In genomic region chr7:141012044-141012685, GRCh38 we compare ENCODE assay signal across 8 cellular contexts. TPM values are rescaled to one million over a fixed set of nuclear protein-coding genes. Genes with fewer than 3 reads are reported as not detected.
DNase-seq lines count a peak whose midpoint lies in the region; ATAC-seq and TF ChIP-seq lines count a peak whose summit lies in the region.

No MANE protein-coding gene starts in this region.

- CTCF ChIA-PET in activated CD4-positive, alpha-beta T cell treated with anti-CD3 and anti-CD28 coated beads, Interleukin-2, amount 10 ng/mL, durations not matched to agents 7 days and 5 days (lab: Charles Lee), result interaction anchor here (0.8 to 3.1 kb wide), 10 partner anchors 12 to 538 kb away, joined by 3 to 10 read pairs (median 3); no protein-coding TSS in a partner anchor

- no peak overlapping the region for H3K23ac ChIP-seq in mesendoderm (ENCODE audit: low read length)

- H3K4ac ChIP-seq in mesendoderm (ENCODE audit: low read depth, low read length), result no peak overlapping the region

- peaks cover 19% of the 10 kb centered on the region for H3K36me3 Mint-ChIP-seq in activated CD4-positive, alpha-beta T cell treated with anti-CD3 and anti-CD28 coated beads, Interleukin-2, amount 10 ng/mL, durations not matched to agents 7 days and 5 days (ENCODE audit: low read depth)

- H3K56ac ChIP-seq in mesendoderm (ENCODE audit: low read length), result no peak overlapping the region

- H3K27ac Mint-ChIP-seq in activated CD4-positive, alpha-beta T cell treated with anti-CD3 and anti-CD28 coated beads, Interleukin-2, amount 10 ng/mL, durations not matched to agents 7 days and 5 days, result peak overlapping the region; percentile 98

- H2BK5ac ChIP-seq in mesendoderm (ENCODE audit: low read length), result no peak overlapping the region

- no peak overlapping the region for H2BK120ac ChIP-seq in mesendoderm (ENCODE audit: low read depth, low read length)

- H3K4me2 ChIP-seq in mesendoderm (ENCODE audit: low read length), result no peak overlapping the region

- peaks cover 6% of the 10 kb centered on the region for H3K27me3 Mint-ChIP-seq in activated CD4-positive, alpha-beta T cell treated with anti-CD3 and anti-CD28 coated beads, Interleukin-2, amount 10 ng/mL, durations not matched to agents 7 days and 5 days

- peaks cover 7% of the 10 kb centered on the region for H3K9me3 Mint-ChIP-seq in activated CD4-positive, alpha-beta T cell treated with anti-CD3 and anti-CD28 coated beads, Interleukin-2, amount 10 ng/mL, durations not matched to agents 7 days and 5 days

- POLR2A ChIA-PET in activated CD4-positive, alpha-beta T cell treated with anti-CD3 and anti-CD28 coated beads, Interleukin-2, amount 10 ng/mL, durations not matched to agents 7 days and 5 days (lab: Charles Lee), result no interaction called here

- H3K79me2 ChIP-seq in mesendoderm (ENCODE audit: control insufficient read depth, insufficient read depth, low read length), result peaks cover 2% of the 10 kb centered on the region

- no peak overlapping the region for H3K4me3 ChIP-seq in coronary artery
- no peak overlapping the region for H3K4me3 ChIP-seq in mesendoderm (ENCODE audit: low read length)

- no peak overlapping the region for H3K9ac ChIP-seq in mesendoderm (ENCODE audit: low read length)

- H3K79me1 ChIP-seq in mesendoderm (ENCODE audit: low read length), result peaks cover 7% of the 10 kb centered on the region

- H3K18ac ChIP-seq in mesendoderm (ENCODE audit: low read length), result no peak overlapping the region

- peak; percentile 15 for TF ChIP-seq CTCF in coronary artery (IDR thresholded peaks at IDR 0.05)

- H2BK15ac ChIP-seq in mesendoderm (replicated peaks; ENCODE audit: low read depth), result no peak overlapping the region

- peak; percentile 25 for ATAC-seq in HG03095 (IDR thresholded peaks at IDR 0.05; ENCODE audit: unreplicated experiment)

- no peaks in the 10 kb centered on the region for H3K27me3 ChIP-seq in mesendoderm (ENCODE audit: insufficient read depth, low read length, poor library complexity)

- peaks cover 38% of the 10 kb centered on the region for H3K4me1 Mint-ChIP-seq in activated CD4-positive, alpha-beta T cell treated with anti-CD3 and anti-CD28 coated beads, Interleukin-2, amount 10 ng/mL, durations not matched to agents 7 days and 5 days

- no CpG with 5 or more reads among the region's 3 CpGs for WGBS in mesendoderm (ENCODE audit: extremely low coverage, insufficient coverage, low lambda C conversion rate)

- DNase-seq in NCI-H524 (lab: John Stamatoyannopoulos, UW) (peak; percentile 40 to 74), NCI-H524 treated with DMSO at 0.1 percent for 48 hours (lab: John Stamatoyannopoulos, UW) (no peak), NCI-H345 treated with DMSO at 0.1 percent for 48 hours (lab: John Stamatoyannopoulos, UW; ENCODE audit: unreplicated experiment) (peak; percentile 24), coronary artery (ENCODE audit: low spot score) (no peak), mesendoderm (peak; percentile 81)
- peak; percentile 88 for DNase-seq in activated CD4-positive, alpha-beta T cell treated with anti-CD3 and anti-CD28 coated beads, Interleukin-2, amount 10 ng/mL, durations not matched to agents 7 days and 5 days
- DNase-seq in stimulated activated CD8-positive, alpha-beta memory T cell treated with anti-CD3 and anti-CD28 coated beads, Interleukin-4, amount 100 ng/mL, for 4 hours (ENCODE audit: low read depth in 2 of 2, low spot score in 1 of 2), result peak; percentile 48 to 58

- no peak overlapping the region for H3K4me3 Mint-ChIP-seq in activated CD4-positive, alpha-beta T cell treated with anti-CD3 and anti-CD28 coated beads, Interleukin-2, amount 10 ng/mL, durations not matched to agents 7 days and 5 days

- H3K36me3 ChIP-seq in mesendoderm (ENCODE audit: control insufficient read depth, insufficient read depth, low read length), result no peaks in the 10 kb centered on the region

- no peak overlapping the region for H4K8ac ChIP-seq in mesendoderm (ENCODE audit: low read depth, low read length)

- H2AK5ac ChIP-seq in mesendoderm (ENCODE audit: low read length), result no peak overlapping the region

- peaks cover 4% of the 10 kb centered on the region for H3K4me1 ChIP-seq in mesendoderm (ENCODE audit: control insufficient read depth, low read depth, low read length)

- no peak overlapping the region for H4K5ac ChIP-seq in mesendoderm (ENCODE audit: low read length)

- no peak overlapping the region for H3K27ac ChIP-seq in coronary artery
- H3K27ac ChIP-seq in mesendoderm (ENCODE audit: low read depth, low read length), result no peak overlapping the region

RNA-seq across cellular contexts. Expression of gene MRPS33, which starts 2.6 kb away (rescaled TPM):
- total RNA-seq in activated CD4-positive, alpha-beta T cell treated with anti-CD3 and anti-CD28 coated beads, Interleukin-2, amount 10 ng/mL, durations not matched to agents 7 days and 5 days, result 10 to 100 TPM; 69.1 to 72.6 TPM
- polyA plus RNA-seq in mesendoderm (2013, experiment 1 of 2), result 85.4 TPM
- 89.0 TPM for polyA plus RNA-seq in mesendoderm (2013, experiment 2 of 2)

Comparison
In these comparisons a context has a peak if more than half of its experiments do, and no peak if none do; other contexts are left out.
1. DNase-seq: peak in NCI-H524 (2 of 2), NCI-H345 treated with DMSO at 0.1 percent for 48 hours (single experiment), activated CD4-positive, alpha-beta T cell treated with anti-CD3 and anti-CD28 coated beads, Interleukin-2, amount 10 ng/mL, durations not matched to agents 7 days and 5 days (single experiment), mesendoderm (single experiment) and stimulated activated CD8-positive, alpha-beta memory T cell treated with anti-CD3 and anti-CD28 coated beads, Interleukin-4, amount 100 ng/mL, for 4 hours (2 of 2); none in NCI-H524 treated with DMSO at 0.1 percent for 48 hours (single experiment) and coronary artery (single experiment).